Comparison of ENCODE assay signal across 2 cellular contexts in the genomic region with DNA sequence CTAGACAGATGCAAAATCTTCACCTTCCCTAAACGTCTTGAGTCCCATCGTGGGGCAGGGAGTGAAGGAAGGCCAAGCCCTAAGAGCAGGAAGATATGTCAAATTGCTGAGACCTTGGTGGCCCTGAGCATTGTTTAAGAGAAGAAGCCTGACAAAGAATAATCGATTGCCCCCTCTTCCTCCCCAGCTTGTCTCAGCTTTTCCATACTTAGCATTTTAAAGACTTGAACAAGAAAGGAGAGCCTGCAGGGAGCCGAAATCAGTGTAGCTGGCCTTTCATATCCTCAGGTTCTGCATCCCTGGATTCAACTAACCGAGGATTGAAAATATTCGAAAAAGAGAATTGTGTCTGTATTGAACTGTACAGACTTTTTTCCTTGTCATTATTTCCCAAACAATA.
TF ChIP-seq lines count a peak whose summit lies in the region.

No MANE protein-coding gene starts in this region.

TF ChIP-seq in WTC11, 78 proteins besides CTCF, POLR2A, EP300 and RAD21:
- TF ChIP-seq SMAD3 (CRISPR knock-in tag; IDR thresholded peaks at IDR 0.05; ENCODE audit: borderline replicate concordance) (no peak), CBFB (CRISPR knock-in tag; IDR thresholded peaks at IDR 0.05; ENCODE audit: low read depth) (no peak), TCF7 (CRISPR knock-in tag; IDR thresholded peaks at IDR 0.05; ENCODE audit: low read depth) (no peak), ZNF671 (CRISPR knock-in tag; IDR thresholded peaks at IDR 0.05) (no peak), ZNF396 (CRISPR knock-in tag; IDR thresholded peaks at IDR 0.05; ENCODE audit: borderline replicate concordance) (no peak), IRF2 (CRISPR knock-in tag; IDR thresholded peaks at IDR 0.05; ENCODE audit: borderline replicate concordance, low read depth) (no peak), ELF4 (CRISPR knock-in tag; IDR thresholded peaks at IDR 0.05; ENCODE audit: low read depth) (no peak), TEAD4 (CRISPR knock-in tag; IDR thresholded peaks at IDR 0.05) (no peak), NFE2L1 (CRISPR knock-in tag; IDR thresholded peaks at IDR 0.05) (no peak), OVOL2 (CRISPR knock-in tag; IDR thresholded peaks at IDR 0.05; ENCODE audit: borderline replicate concordance) (no peak), ZNF317 (CRISPR knock-in tag; IDR thresholded peaks at IDR 0.05; ENCODE audit: borderline replicate concordance, low read depth) (no peak), SP1 (CRISPR knock-in tag; conservative IDR thresholded peaks at IDR 0.05) (no peak), JAZF1 (CRISPR knock-in tag; IDR thresholded peaks at IDR 0.05) (no peak)
- TF ChIP-seq, protein P1, sequence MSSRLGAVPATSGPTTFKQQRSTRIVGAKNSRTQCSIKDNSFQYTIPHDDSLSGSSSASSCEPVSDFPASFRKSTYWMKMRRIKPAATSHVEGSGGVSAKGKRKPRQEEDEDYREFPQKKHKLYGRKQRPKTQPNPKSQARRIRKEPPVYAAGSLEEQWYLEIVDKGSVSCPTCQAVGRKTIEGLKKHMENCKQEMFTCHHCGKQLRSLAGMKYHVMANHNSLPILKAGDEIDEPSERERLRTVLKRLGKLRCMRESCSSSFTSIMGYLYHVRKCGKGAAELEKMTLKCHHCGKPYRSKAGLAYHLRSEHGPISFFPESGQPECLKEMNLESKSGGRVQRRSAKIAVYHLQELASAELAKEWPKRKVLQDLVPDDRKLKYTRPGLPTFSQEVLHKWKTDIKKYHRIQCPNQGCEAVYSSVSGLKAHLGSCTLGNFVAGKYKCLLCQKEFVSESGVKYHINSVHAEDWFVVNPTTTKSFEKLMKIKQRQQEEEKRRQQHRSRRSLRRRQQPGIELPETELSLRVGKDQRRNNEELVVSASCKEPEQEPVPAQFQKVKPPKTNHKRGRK (CRISPR knock-in tag; IDR thresholded peaks at IDR 0.05; ENCODE audit: borderline replicate concordance): no peak
- TF ChIP-seq, protein P2, sequence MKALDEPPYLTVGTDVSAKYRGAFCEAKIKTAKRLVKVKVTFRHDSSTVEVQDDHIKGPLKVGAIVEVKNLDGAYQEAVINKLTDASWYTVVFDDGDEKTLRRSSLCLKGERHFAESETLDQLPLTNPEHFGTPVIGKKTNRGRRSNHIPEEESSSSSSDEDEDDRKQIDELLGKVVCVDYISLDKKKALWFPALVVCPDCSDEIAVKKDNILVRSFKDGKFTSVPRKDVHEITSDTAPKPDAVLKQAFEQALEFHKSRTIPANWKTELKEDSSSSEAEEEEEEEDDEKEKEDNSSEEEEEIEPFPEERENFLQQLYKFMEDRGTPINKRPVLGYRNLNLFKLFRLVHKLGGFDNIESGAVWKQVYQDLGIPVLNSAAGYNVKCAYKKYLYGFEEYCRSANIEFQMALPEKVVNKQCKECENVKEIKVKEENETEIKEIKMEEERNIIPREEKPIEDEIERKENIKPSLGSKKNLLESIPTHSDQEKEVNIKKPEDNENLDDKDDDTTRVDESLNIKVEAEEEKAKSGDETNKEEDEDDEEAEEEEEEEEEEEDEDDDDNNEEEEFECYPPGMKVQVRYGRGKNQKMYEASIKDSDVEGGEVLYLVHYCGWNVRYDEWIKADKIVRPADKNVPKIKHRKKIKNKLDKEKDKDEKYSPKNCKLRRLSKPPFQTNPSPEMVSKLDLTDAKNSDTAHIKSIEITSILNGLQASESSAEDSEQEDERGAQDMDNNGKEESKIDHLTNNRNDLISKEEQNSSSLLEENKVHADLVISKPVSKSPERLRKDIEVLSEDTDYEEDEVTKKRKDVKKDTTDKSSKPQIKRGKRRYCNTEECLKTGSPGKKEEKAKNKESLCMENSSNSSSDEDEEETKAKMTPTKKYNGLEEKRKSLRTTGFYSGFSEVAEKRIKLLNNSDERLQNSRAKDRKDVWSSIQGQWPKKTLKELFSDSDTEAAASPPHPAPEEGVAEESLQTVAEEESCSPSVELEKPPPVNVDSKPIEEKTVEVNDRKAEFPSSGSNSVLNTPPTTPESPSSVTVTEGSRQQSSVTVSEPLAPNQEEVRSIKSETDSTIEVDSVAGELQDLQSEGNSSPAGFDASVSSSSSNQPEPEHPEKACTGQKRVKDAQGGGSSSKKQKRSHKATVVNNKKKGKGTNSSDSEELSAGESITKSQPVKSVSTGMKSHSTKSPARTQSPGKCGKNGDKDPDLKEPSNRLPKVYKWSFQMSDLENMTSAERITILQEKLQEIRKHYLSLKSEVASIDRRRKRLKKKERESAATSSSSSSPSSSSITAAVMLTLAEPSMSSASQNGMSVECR (CRISPR knock-in tag; IDR thresholded peaks at IDR 0.05; ENCODE audit: borderline replicate concordance): no peak
- TF ChIP-seq, protein P3, sequence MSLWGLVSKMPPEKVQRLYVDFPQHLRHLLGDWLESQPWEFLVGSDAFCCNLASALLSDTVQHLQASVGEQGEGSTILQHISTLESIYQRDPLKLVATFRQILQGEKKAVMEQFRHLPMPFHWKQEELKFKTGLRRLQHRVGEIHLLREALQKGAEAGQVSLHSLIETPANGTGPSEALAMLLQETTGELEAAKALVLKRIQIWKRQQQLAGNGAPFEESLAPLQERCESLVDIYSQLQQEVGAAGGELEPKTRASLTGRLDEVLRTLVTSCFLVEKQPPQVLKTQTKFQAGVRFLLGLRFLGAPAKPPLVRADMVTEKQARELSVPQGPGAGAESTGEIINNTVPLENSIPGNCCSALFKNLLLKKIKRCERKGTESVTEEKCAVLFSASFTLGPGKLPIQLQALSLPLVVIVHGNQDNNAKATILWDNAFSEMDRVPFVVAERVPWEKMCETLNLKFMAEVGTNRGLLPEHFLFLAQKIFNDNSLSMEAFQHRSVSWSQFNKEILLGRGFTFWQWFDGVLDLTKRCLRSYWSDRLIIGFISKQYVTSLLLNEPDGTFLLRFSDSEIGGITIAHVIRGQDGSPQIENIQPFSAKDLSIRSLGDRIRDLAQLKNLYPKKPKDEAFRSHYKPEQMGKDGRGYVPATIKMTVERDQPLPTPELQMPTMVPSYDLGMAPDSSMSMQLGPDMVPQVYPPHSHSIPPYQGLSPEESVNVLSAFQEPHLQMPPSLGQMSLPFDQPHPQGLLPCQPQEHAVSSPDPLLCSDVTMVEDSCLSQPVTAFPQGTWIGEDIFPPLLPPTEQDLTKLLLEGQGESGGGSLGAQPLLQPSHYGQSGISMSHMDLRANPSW (CRISPR knock-in tag; conservative IDR thresholded peaks at IDR 0.05; ENCODE audit: low read depth): no peak
- TF ChIP-seq, protein P4, sequence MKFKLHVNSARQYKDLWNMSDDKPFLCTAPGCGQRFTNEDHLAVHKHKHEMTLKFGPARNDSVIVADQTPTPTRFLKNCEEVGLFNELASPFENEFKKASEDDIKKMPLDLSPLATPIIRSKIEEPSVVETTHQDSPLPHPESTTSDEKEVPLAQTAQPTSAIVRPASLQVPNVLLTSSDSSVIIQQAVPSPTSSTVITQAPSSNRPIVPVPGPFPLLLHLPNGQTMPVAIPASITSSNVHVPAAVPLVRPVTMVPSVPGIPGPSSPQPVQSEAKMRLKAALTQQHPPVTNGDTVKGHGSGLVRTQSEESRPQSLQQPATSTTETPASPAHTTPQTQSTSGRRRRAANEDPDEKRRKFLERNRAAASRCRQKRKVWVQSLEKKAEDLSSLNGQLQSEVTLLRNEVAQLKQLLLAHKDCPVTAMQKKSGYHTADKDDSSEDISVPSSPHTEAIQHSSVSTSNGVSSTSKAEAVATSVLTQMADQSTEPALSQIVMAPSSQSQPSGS (CRISPR knock-in tag; IDR thresholded peaks at IDR 0.05; ENCODE audit: borderline replicate concordance, low read depth): no peak
- TF ChIP-seq, protein P5, sequence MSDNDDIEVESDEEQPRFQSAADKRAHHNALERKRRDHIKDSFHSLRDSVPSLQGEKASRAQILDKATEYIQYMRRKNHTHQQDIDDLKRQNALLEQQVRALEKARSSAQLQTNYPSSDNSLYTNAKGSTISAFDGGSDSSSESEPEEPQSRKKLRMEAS (CRISPR knock-in tag; IDR thresholded peaks at IDR 0.05): no peak; the same call in 1 of the 2 replicates
TF ChIP-seq in WTC11: peak in this region for 0.

TF ChIP-seq in GM12891, 5 proteins besides CTCF, POLR2A, EP300 and RAD21:
- TF ChIP-seq SPI1 (IDR thresholded peaks at IDR 0.05; ENCODE audit: low read depth, low read length): no peak
- TF ChIP-seq POLR2AphosphoS5 (IDR thresholded peaks at IDR 0.05; ENCODE audit: low read depth, low read length): no peak
- no peak for TF ChIP-seq PAX5 (IDR thresholded peaks at IDR 0.05; ENCODE audit: insufficient read depth, low read length, severe bottlenecking)
- no peak for TF ChIP-seq POU2F2 (IDR thresholded peaks at IDR 0.05; ENCODE audit: low read depth, low read length)
- TF ChIP-seq TAF1 (IDR thresholded peaks at IDR 0.05; ENCODE audit: low read depth, low read length): no peak
TF ChIP-seq in GM12891: peak in this region for 0.
